9 cellular contexts compared by ENCODE assay signal in the genomic region with DNA sequence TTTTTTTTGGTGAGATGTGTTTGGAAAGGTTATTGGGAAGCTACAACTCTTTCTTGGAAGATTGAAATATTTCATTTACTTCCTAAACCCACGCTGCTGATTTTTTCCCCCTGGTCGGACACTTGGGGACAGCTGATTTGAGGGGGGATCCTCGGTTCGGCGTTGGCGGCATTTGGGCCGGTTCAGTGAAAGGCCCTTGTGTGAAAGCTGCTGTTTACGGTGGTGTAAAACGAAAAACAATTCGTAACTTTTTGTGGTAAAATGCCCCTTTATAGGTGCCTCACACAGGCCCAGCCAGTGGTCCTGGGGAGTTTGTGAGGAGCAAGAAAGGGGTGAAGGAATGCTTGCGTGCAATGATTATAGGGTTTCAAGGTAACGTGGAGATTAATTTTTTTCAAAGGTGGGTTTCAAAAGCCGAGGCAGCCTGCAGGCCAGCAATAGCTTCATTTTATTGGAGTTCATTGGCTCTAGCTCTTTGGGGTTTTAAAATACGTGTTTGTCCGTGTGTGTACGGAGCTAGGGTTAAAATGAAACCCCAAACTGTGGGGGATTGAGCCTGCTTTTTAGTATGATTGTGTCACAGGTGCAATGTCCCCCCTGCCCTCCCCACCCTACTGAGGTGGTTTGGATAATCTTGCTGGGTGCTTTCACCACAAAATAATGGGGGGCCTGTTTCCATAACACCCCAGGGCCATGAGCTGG.
DNase-seq lines count a peak whose midpoint lies in the region; ATAC-seq and TF ChIP-seq lines count a peak whose summit lies in the region.
"Had no signal": no experiment of that assay in that cellular context is flagged by ENCODE, and none has a peak within 500 bp of the region (broad histone marks: within the 10 kb centered on the region; RNA-seq: fewer than 3 reads in every experiment).

No MANE protein-coding gene starts in this region.

- H2AFZ ChIP-seq in mammary epithelial cell (ENCODE audit: low read depth, low read length), result no peak overlapping the region

- dilution Hi-C loops in mammary epithelial cell (cut with HindIII; ENCODE audit: low sequenced_read_pairs), result no loop called here

- TF ChIP-seq CTCF in 22Rv1 (IDR thresholded peaks at IDR 0.05) (no peak), mammary epithelial cell (conservative IDR thresholded peaks at IDR 0.05 in 1 of 2, IDR thresholded peaks at IDR 0.05 in 1 of 2; ENCODE audit: extremely low read depth in 1 of 2, insufficient read depth in 1 of 2, low read depth in 1 of 2, low read length in 2 of 2) (no peak)

- no peaks in the 10 kb centered on the region for H4K20me1 ChIP-seq in mammary epithelial cell (ENCODE audit: insufficient read depth, low read length)

- H3K9me3 ChIP-seq in mammary epithelial cell (replicated peaks; ENCODE audit: insufficient read depth, low read length), result no peaks in the 10 kb centered on the region

- WGBS in mammary epithelial cell (ENCODE audit: low coverage, missing lambda C conversion rate), result 2% methylated on average over 15 of the region's 16 CpGs

- H3K27ac ChIP-seq in 22Rv1, result peak overlapping the region; percentile 100
- peak overlapping the region; percentile 94 for H3K27ac ChIP-seq in mammary epithelial cell (ENCODE audit: insufficient read depth, low read depth, low read length)

- peaks cover 41% of the 10 kb centered on the region for H3K4me1 ChIP-seq in mammary epithelial cell (ENCODE audit: insufficient read depth, low read length)

- H3K9ac ChIP-seq in mammary epithelial cell (ENCODE audit: insufficient read depth, low read length), result peak overlapping the region; percentile 98

- ATAC-seq in HG03196 (IDR thresholded peaks at IDR 0.05; ENCODE audit: unreplicated experiment) (no peak), HG03095 (IDR thresholded peaks at IDR 0.05; ENCODE audit: unreplicated experiment) (no peak), HG03342 (IDR thresholded peaks at IDR 0.05; ENCODE audit: unreplicated experiment) (no peak)

- H3K27me3 ChIP-seq in mammary epithelial cell (ENCODE audit: insufficient read depth, low read length), result no peaks in the 10 kb centered on the region

- H3K4me2 ChIP-seq in mammary epithelial cell (ENCODE audit: insufficient read depth, low read depth, low read length), result peak overlapping the region; percentile 97

- peak overlapping the region; percentile 80 to 99 (median 93) for H3K4me3 ChIP-seq in mammary epithelial cell (replicated peaks in 1 of 3; ENCODE audit: insufficient read depth in 1 of 3, low read depth in 2 of 3, low read length in 3 of 3)

- BruUV-seq in mammary epithelial cell (replicated peaks; lab: Mats Ljungman, UMichigan), result TSS peak; percentile 12

- intact Hi-C loops in mammary epithelial cell (cut with micrococcal nuclease), result no loop called here

- CTCF ChIA-PET in mammary epithelial cell (lab: Charles Lee; ENCODE audit: low non-redundant PET), result no interaction called here

- H3K36me3 ChIP-seq in mammary epithelial cell (ENCODE audit: insufficient read depth, low read length), result peaks cover 5% of the 10 kb centered on the region

- H3K79me2 ChIP-seq in mammary epithelial cell (ENCODE audit: insufficient read depth, low read length), result peaks cover 95% of the 10 kb centered on the region

- peak; percentile 39 for DNase-seq in HT-29 (ENCODE audit: low spot score)
- no peak for DNase-seq in mammary epithelial cell
- peak; percentile 3 for DNase-seq in middle frontal gyrus (ENCODE audit: extremely low spot score, low spot score)
- no peak for DNase-seq in HUDEP-2 (lab: John Stamatoyannopoulos, UW; ENCODE audit: unreplicated experiment in 76 of 76)
- DNase-seq: T1000 had no signal

- in situ Hi-C loops in mammary epithelial cell (cut with MboI; ENCODE audit: low sequenced_read_pairs in 2 of 2), result no loop called here

Comparison
In these comparisons a context has a peak if more than half of its experiments do, and no peak if none do; other contexts are left out.
1. DNase-seq: peak in HT-29 (single experiment) and middle frontal gyrus (single experiment); none in mammary epithelial cell (single experiment) and HUDEP-2 (0 of 76).